Comparison of ENCODE assay signal across 21 cellular contexts in genomic region chr6:31305674-31306219, GRCh38.
"Had no signal": no experiment of that assay in that cellular context is flagged by ENCODE, and none has a peak within 500 bp of the region (broad histone marks: within the 10 kb centered on the region; RNA-seq: fewer than 3 reads in every experiment).

No MANE protein-coding gene starts in this region.

- H3K4me1 Mint-ChIP-seq: activated naive CD8-positive, alpha-beta T cell treated with anti-CD3 and anti-CD28 coated beads, Interleukin-2, amount 10 ng/mL, durations not matched to agents 7 days and 5 days; nephron had no signal

- H3K4me3 ChIP-seq: body of pancreas, dorsolateral prefrontal cortex, lower lobe of right lung, spleen, tibial artery had no signal

- H3K27ac ChIP-seq: body of pancreas, dorsolateral prefrontal cortex, epithelial cell of prostate, lower lobe of right lung, spleen, tibial artery had no signal

- DNase-seq: activated CD4-positive, alpha-beta T cell treated with anti-CD3 and anti-CD28 coated beads, Interleukin-2, amount 50 U/mL, for 48 hours; activated naive CD4-positive, alpha-beta T cell; activated naive CD8-positive, alpha-beta T cell treated with anti-CD3 and anti-CD28 coated beads, Interleukin-2, amount 10 ng/mL, durations not matched to agents 7 days and 5 days; activated T-cell treated with anti-CD3 and anti-CD28 coated beads for 4 hours; body of pancreas; dorsolateral prefrontal cortex; foreskin fibroblast; hypothalamus; islet precursor cell; lower lobe of right lung; nucleus accumbens; spleen; stimulated activated naive CD4-positive, alpha-beta T cell; substantia nigra; T-helper 1 cell; T-helper 9 cell; tibial artery had no signal

- H3K9me3 Mint-ChIP-seq: activated naive CD8-positive, alpha-beta T cell treated with anti-CD3 and anti-CD28 coated beads, Interleukin-2, amount 10 ng/mL, durations not matched to agents 7 days and 5 days; activated T-helper 1 cell treated with anti-CD3 and anti-CD28 coated beads, Interleukin-12 subunit alpha, Interleukin-12 subunit beta, Interleukin-2, Interleukin-4 antibody, amounts not matched to agents 30 ng/mL and 10 ng/mL and 1 ng/mL, durations not matched to agents 14 hours and 24 hours and 36 hours; nephron had no signal

- FAIRE-seq: urothelium cell line had no signal

- H3K27me3 ChIP-seq: body of pancreas had no signal

- H3K9me3 ChIP-seq: body of pancreas, lower lobe of right lung, spleen, tibial artery had no signal

- H3K36me3 ChIP-seq: lower lobe of right lung, spleen, tibial artery had no signal

- H3K4me3 Mint-ChIP-seq: activated naive CD8-positive, alpha-beta T cell treated with anti-CD3 and anti-CD28 coated beads, Interleukin-2, amount 10 ng/mL, durations not matched to agents 7 days and 5 days; activated T-helper 1 cell treated with anti-CD3 and anti-CD28 coated beads, Interleukin-12 subunit alpha, Interleukin-12 subunit beta, Interleukin-2, Interleukin-4 antibody, amounts not matched to agents 30 ng/mL and 10 ng/mL and 1 ng/mL, durations not matched to agents 14 hours and 24 hours and 36 hours; nephron had no signal

- H3K36me3 Mint-ChIP-seq: activated naive CD8-positive, alpha-beta T cell treated with anti-CD3 and anti-CD28 coated beads, Interleukin-2, amount 10 ng/mL, durations not matched to agents 7 days and 5 days had no signal

- ATAC-seq: body of pancreas had no signal

- H3K27ac Mint-ChIP-seq: activated naive CD8-positive, alpha-beta T cell treated with anti-CD3 and anti-CD28 coated beads, Interleukin-2, amount 10 ng/mL, durations not matched to agents 7 days and 5 days; activated T-helper 1 cell treated with anti-CD3 and anti-CD28 coated beads, Interleukin-12 subunit alpha, Interleukin-12 subunit beta, Interleukin-2, Interleukin-4 antibody, amounts not matched to agents 30 ng/mL and 10 ng/mL and 1 ng/mL, durations not matched to agents 14 hours and 24 hours and 36 hours; nephron had no signal
